Comparison of ENCODE assay signal across 1 cellular context in the genomic region with DNA sequence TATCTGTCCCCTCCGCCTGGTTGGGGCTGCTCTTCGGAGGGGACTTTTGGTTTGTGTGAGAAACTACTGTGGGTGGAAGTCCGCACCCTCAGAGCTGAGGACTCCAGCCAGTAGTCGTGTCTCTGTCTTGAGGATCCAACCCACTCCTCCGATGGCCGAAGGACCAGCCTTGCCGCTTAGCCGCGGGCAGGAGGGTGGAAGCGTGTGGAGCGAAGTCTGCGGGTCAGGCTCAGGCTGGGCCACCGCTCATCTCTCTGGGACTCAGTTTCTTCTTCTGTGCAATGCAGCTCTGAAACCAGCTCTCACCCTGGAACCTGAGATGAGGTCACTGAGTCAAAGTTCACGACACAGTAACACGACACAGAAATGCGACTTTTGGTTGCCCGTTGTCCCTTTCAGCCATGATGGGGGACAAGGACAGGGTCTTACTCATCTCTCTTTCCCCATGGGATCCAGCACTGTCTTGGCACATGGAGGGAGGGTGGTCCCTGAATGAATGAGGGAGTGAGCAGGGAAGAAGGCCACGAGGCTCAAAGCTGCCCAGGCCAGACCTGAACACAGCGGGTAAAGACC.
TF ChIP-seq lines count a peak whose summit lies in the region.

No MANE protein-coding gene starts in this region.

TF ChIP-seq in K562, 482 proteins besides CTCF, POLR2A, EP300 and RAD21 (continued from another document):
- TF ChIP-seq, protein P1, sequence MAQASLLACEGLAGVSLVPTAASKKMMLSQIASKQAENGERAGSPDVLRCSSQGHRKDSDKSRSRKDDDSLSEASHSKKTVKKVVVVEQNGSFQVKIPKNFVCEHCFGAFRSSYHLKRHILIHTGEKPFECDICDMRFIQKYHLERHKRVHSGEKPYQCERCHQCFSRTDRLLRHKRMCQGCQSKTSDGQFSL (CRISPR knock-in tag; IDR thresholded peaks at IDR 0.05) = no peak
- TF ChIP-seq, protein P1 (tag; IDR thresholded peaks at IDR 0.05) = peak in 1 of 2 experiments; percentile 24; a peak in 1 of 4 replicates
- TF ChIP-seq CREM (IDR thresholded peaks at IDR 0.05; ENCODE audit: low read depth) = 0 out of 2 replicates have a peak, but pooled peaks have one; percentile 33
- no peak for TF ChIP-seq FOXK2 (conservative IDR thresholded peaks at IDR 0.05 in 1 of 2, IDR thresholded peaks at IDR 0.05 in 1 of 2; ENCODE audit: low read depth in 2 of 2)
- TF ChIP-seq, protein P2, sequence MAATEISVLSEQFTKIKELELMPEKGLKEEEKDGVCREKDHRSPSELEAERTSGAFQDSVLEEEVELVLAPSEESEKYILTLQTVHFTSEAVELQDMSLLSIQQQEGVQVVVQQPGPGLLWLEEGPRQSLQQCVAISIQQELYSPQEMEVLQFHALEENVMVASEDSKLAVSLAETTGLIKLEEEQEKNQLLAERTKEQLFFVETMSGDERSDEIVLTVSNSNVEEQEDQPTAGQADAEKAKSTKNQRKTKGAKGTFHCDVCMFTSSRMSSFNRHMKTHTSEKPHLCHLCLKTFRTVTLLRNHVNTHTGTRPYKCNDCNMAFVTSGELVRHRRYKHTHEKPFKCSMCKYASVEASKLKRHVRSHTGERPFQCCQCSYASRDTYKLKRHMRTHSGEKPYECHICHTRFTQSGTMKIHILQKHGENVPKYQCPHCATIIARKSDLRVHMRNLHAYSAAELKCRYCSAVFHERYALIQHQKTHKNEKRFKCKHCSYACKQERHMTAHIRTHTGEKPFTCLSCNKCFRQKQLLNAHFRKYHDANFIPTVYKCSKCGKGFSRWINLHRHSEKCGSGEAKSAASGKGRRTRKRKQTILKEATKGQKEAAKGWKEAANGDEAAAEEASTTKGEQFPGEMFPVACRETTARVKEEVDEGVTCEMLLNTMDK (IDR thresholded peaks at IDR 0.05; ENCODE audit: borderline replicate concordance, insufficient read depth, low read depth, low read length, poor library complexity, severe bottlenecking) = no peak
- no peak for TF ChIP-seq CAMTA2 (CRISPR knock-in tag; conservative IDR thresholded peaks at IDR 0.05)
- no peak for TF ChIP-seq KLF10 (CRISPR knock-in tag; IDR thresholded peaks at IDR 0.05)
- TF ChIP-seq TCFL5 (CRISPR knock-in tag; conservative IDR thresholded peaks at IDR 0.05) = no peak
- peak; percentile 30; the same call in 1 of the 2 replicates for TF ChIP-seq NR2C1 (IDR thresholded peaks at IDR 0.05)
- TF ChIP-seq NR2C1 (tag; IDR thresholded peaks at IDR 0.05) = 0 out of 2 replicates have a peak, but pooled peaks have one; percentile 43
- no peak for TF ChIP-seq SMARCA5 (IDR thresholded peaks at IDR 0.05)
- TF ChIP-seq ZNF316 (IDR thresholded peaks at IDR 0.05) = no peak
- TF ChIP-seq ZNF507 (tag; conservative IDR thresholded peaks at IDR 0.05) = no peak
- TF ChIP-seq SMARCB1 (IDR thresholded peaks at IDR 0.05; ENCODE audit: insufficient read length, low read depth) = no peak
- TF ChIP-seq, protein P3, sequence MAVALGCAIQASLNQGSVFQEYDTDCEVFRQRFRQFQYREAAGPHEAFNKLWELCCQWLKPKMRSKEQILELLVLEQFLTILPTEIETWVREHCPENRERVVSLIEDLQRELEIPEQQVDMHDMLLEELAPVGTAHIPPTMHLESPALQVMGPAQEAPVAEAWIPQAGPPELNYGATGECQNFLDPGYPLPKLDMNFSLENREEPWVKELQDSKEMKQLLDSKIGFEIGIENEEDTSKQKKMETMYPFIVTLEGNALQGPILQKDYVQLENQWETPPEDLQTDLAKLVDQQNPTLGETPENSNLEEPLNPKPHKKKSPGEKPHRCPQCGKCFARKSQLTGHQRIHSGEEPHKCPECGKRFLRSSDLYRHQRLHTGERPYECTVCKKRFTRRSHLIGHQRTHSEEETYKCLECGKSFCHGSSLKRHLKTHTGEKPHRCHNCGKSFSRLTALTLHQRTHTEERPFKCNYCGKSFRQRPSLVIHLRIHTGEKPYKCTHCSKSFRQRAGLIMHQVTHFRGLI (CRISPR knock-in tag; IDR thresholded peaks at IDR 0.05) = no peak
- no peak for TF ChIP-seq ILK (tag; IDR thresholded peaks at IDR 0.05; ENCODE audit: borderline replicate concordance, low read depth)
- TF ChIP-seq PHF20 (IDR thresholded peaks at IDR 0.05; ENCODE audit: partially characterized antibody) = no peak
- no peak for TF ChIP-seq NFATC3 (IDR thresholded peaks at IDR 0.05)
- no peak for TF ChIP-seq DNMT1 (IDR thresholded peaks at IDR 0.05)
- TF ChIP-seq HOXB6 (CRISPR knock-in tag; IDR thresholded peaks at IDR 0.05; ENCODE audit: borderline replicate concordance) = no peak
- no peak for TF ChIP-seq MCM3 (IDR thresholded peaks at IDR 0.05)
- TF ChIP-seq, protein P4, sequence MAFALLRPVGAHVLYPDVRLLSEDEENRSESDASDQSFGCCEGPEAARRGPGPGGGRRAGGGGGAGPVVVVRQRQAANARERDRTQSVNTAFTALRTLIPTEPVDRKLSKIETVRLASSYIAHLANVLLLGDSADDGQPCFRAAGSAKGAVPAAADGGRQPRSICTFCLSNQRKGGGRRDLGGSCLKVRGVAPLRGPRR (CRISPR knock-in tag; IDR thresholded peaks at IDR 0.05) = no peak
- no peak for TF ChIP-seq ZSCAN32 (CRISPR knock-in tag; IDR thresholded peaks at IDR 0.05)
- TF ChIP-seq CHD1 (IDR thresholded peaks at IDR 0.05; ENCODE audit: low read length) = no peak
- no peak for TF ChIP-seq SNRNP70 (optimal IDR thresholded peaks at IDR 0.05; ENCODE audit: low read depth, low read length)
- TF ChIP-seq, protein P5, sequence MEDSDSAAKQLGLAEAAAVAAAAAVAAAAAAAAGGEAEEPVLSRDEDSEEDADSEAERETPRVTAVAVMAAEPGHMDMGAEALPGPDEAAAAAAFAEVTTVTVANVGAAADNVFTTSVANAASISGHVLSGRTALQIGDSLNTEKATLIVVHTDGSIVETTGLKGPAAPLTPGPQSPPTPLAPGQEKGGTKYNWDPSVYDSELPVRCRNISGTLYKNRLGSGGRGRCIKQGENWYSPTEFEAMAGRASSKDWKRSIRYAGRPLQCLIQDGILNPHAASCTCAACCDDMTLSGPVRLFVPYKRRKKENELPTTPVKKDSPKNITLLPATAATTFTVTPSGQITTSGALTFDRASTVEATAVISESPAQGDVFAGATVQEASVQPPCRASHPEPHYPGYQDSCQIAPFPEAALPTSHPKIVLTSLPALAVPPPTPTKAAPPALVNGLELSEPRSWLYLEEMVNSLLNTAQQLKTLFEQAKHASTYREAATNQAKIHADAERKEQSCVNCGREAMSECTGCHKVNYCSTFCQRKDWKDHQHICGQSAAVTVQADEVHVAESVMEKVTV (CRISPR knock-in tag; IDR thresholded peaks at IDR 0.05) = no peak
- no peak for TF ChIP-seq DMBX1 (CRISPR knock-in tag; IDR thresholded peaks at IDR 0.05; ENCODE audit: borderline replicate concordance)
- no peak for TF ChIP-seq NUFIP1 (IDR thresholded peaks at IDR 0.05; ENCODE audit: partially characterized antibody)
- TF ChIP-seq ARID1B (IDR thresholded peaks at IDR 0.05) = no peak
TF ChIP-seq in K562: peak in this region for 6.
